25 cellular contexts compared by ENCODE assay signal in the genomic region with DNA sequence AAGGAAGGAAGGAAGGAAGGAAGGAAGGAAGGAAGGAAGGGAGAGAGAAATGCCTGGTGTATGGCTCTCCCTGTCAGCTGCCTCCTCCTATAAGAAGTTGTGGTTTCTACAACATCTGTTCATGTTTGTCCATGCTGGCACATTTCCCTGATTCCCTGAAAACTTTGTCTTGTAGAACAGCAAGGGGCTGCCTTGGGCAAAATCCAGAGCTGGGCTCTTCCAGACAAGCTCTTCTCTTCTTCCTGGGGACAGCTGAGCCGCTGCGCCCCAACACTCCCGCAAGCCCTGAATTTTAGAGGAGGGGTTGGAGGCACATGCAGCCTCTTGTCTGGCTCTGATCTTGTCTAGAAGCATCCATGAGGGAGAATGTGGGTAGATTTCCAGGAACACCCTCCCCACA.
"Had no signal": no experiment of that assay in that cellular context is flagged by ENCODE, and none has a peak within 500 bp of the region (broad histone marks: within the 10 kb centered on the region; RNA-seq: fewer than 3 reads in every experiment).

No MANE protein-coding gene starts in this region.

- ATAC-seq: activated CD4-positive, CD25-positive, alpha-beta regulatory T cell treated with anti-CD3 and anti-CD28 coated beads, Interleukin-2, amount 50 U/mL, for 24 hours; activated CD8-positive, alpha-beta T cell treated with anti-CD3 and anti-CD28 coated beads for 36 hours; activated T-cell treated with anti-CD3 and anti-CD28 coated beads, Interleukin-2, amount 50 U/mL, for 4 hours; activated T-helper 17 cell treated with anti-CD3 and anti-CD28 coated beads, Interleukin-2, amount 50 U/mL, for 72 hours; esophagus mucosa had no signal

- H3K36me3 ChIP-seq: brain microvascular endothelial cell, WERI-Rb-1 had no signal

- H3K27ac ChIP-seq: brain microvascular endothelial cell, coronary artery, dorsolateral prefrontal cortex, WERI-Rb-1 had no signal

- H3K27me3 ChIP-seq: brain microvascular endothelial cell had no signal

- DNase-seq: activated B cell treated with CpG ODN at 0.5 μM for 24 hours; activated CD4-positive, alpha-beta T cell treated with anti-CD3 and anti-CD28 coated beads for 48 hours; activated CD4-positive, alpha-beta T cell treated with anti-CD3 and anti-CD28 coated beads, Interleukin-2, amount 50 U/mL, for 1 hour; activated CD4-positive, alpha-beta T cell treated with anti-CD3 and anti-CD28 coated beads, Interleukin-2, amount 50 U/mL, for 48 hours; activated CD8-positive, alpha-beta memory T cell treated with anti-CD3 and anti-CD28 coated beads for 24 hours; activated CD8-positive, alpha-beta T cell treated with anti-CD3 and anti-CD28 coated beads for 36 hours; activated effector memory CD4-positive, alpha-beta T cell treated with Interleukin-2 at 50 U/mL for 16 hours; activated gamma-delta T cell treated with Interleukin-2 at 50 U/mL for 16 hours; activated naive CD4-positive, alpha-beta T cell treated with anti-CD3 and anti-CD28 coated beads, Interleukin-2, amount 50 U/mL, for 16 hours; activated naive CD4-positive, alpha-beta T cell treated with Interleukin-2 at 50 U/mL for 16 hours; activated T-cell treated with anti-CD3 and anti-CD28 coated beads, Interleukin-2, amount 50 U/mL, for 4 hours; amniotic stem cell; anterior cingulate cortex; brain microvascular endothelial cell; dorsolateral prefrontal cortex; effector memory CD4-positive, alpha-beta T cell; endodermal cell; foreskin fibroblast; head of caudate nucleus; T1000; WERI-Rb-1 had no signal

- H3K4me3 ChIP-seq: coronary artery, dorsolateral prefrontal cortex had no signal
